In genomic region chr10:109883859-109884771, GRCh38 we compare ENCODE assay signal across 8 cellular contexts. TPM values are rescaled to one million over a fixed set of nuclear protein-coding genes. Genes with fewer than 3 reads are reported as not detected.
A peak's percentile ranks its signal among the peaks of the same experiment; 100 is the strongest.
DNase-seq lines count a peak whose midpoint lies in the region; ATAC-seq, FAIRE-seq and TF ChIP-seq lines count a peak whose summit lies in the region.

No MANE protein-coding gene starts in this region.

- no peak overlapping the region for H2AFZ ChIP-seq in KMS-11 (ENCODE audit: low read depth)

- H3K4me1 ChIP-seq in KMS-11 (ENCODE audit: low read depth, poor library complexity, severe bottlenecking): peaks cover 97% of the 10 kb centered on the region
- peaks cover 17% of the 10 kb centered on the region for H3K4me1 ChIP-seq in suprapubic skin

- 38% methylated on average over 13 of the region's 17 CpGs for WGBS in suprapubic skin

- TF ChIP-seq EP300 in suprapubic skin (IDR thresholded peaks at IDR 0.05): no peak

- peak; percentile 92 for DNase-seq in DMS53 (lab: John Stamatoyannopoulos, UW)
- peak; percentile 91 for DNase-seq in RWPE1 (ENCODE audit: low spot score)
- peak; percentile 31 for DNase-seq in activated effector memory CD4-positive, alpha-beta T cell treated with Interleukin-2 at 50 U/mL for 16 hours
- DNase-seq in frontal cortex (ENCODE audit: low spot score in 2 of 2): peak; percentile 43 to 78
- peak; percentile 67 for DNase-seq in non-pigmented ciliary epithelial cell (ENCODE audit: low read depth)
- peak in 1 of 2 donors; percentile 84 for DNase-seq in suprapubic skin (ENCODE audit: low spot score in 2 of 2)

- peak overlapping the region; percentile 54 for H3K4me2 ChIP-seq in KMS-11

- no peaks in the 10 kb centered on the region for H3K9me3 ChIP-seq in suprapubic skin

- CTCF ChIA-PET in RWPE1 (lab: Yijun Ruan, JAX): interaction anchor here (0.5 to 1.9 kb wide), 46 partner anchors 9 to 632 kb away, joined by 3 to 17 read pairs (median 4); partner anchors contain the start of gene ADD3

- TF ChIP-seq POLR2A in suprapubic skin (IDR thresholded peaks at IDR 0.05): no peak

- H3K4me3 ChIP-seq in KMS-11 (IDR thresholded peaks at IDR 0.05; ENCODE audit: insufficient read depth, low read depth, low read length) (no peak overlapping the region), suprapubic skin (no peak overlapping the region)

- TF ChIP-seq CTCF in KMS-11 (conservative IDR thresholded peaks at IDR 0.05; ENCODE audit: low read depth, low read length): peak; percentile 94
- peak; percentile 95 for TF ChIP-seq CTCF in RWPE1 (conservative IDR thresholded peaks at IDR 0.05; ENCODE audit: low read depth)
- peak; percentile 87 to 96 for TF ChIP-seq CTCF in suprapubic skin (IDR thresholded peaks at IDR 0.05)

- H4K20me1 ChIP-seq in KMS-11 (ENCODE audit: insufficient read depth): no peaks in the 10 kb centered on the region

- peak; percentile 67 for ATAC-seq in GM21619 (IDR thresholded peaks at IDR 0.05; ENCODE audit: unreplicated experiment)

- FAIRE-seq in frontal cortex (lab: Jason Lieb, UNC): no peak

- H3K27ac ChIP-seq in KMS-11 (peak overlapping the region; percentile 99), RWPE1 (peak overlapping the region; percentile 38), suprapubic skin (peak overlapping the region; percentile 58)

- no peaks in the 10 kb centered on the region for H3K36me3 ChIP-seq in KMS-11 (ENCODE audit: insufficient read depth)
- H3K36me3 ChIP-seq in suprapubic skin: peaks cover 77% of the 10 kb centered on the region

- H3K27me3 ChIP-seq in KMS-11 (ENCODE audit: insufficient read depth, low read depth) (no peaks in the 10 kb centered on the region), suprapubic skin (no peaks in the 10 kb centered on the region)

- POLR2A ChIA-PET in RWPE1 (lab: Yijun Ruan, JAX; ENCODE audit: low non-redundant PET): interaction anchor here (0.5 kb wide), 1 partner anchor 345 kb away, joined by 3 read pairs; no protein-coding TSS in a partner anchor

- peak overlapping the region; percentile 47; the same call in 1 of the 2 replicates for H3K9ac ChIP-seq in KMS-11

- H3K79me2 ChIP-seq in KMS-11 (ENCODE audit: insufficient read depth, low read depth): peaks cover 21% of the 10 kb centered on the region; the same call in 1 of the 2 replicates

RNA-seq across cellular contexts. Expression of gene XPNPEP1, which starts 39.2 kb away (rescaled TPM):
- total RNA-seq in frontal cortex (79.9 TPM), suprapubic skin (100 to 1,000 TPM in 3 of 4 donors, 10 to 100 TPM in 1; 77.1 to 239 (median 109) TPM)

Comparison
In these comparisons a context has a peak if more than half of its experiments do, and no peak if none do; other contexts are left out.
1. H3K27ac ChIP-seq: peak in every context shown above with its lines; median percentile 99 in KMS-11; 58 in suprapubic skin; 38 in RWPE1.